Comparison of ENCODE assay signal across 12 cellular contexts in the genomic region with DNA sequence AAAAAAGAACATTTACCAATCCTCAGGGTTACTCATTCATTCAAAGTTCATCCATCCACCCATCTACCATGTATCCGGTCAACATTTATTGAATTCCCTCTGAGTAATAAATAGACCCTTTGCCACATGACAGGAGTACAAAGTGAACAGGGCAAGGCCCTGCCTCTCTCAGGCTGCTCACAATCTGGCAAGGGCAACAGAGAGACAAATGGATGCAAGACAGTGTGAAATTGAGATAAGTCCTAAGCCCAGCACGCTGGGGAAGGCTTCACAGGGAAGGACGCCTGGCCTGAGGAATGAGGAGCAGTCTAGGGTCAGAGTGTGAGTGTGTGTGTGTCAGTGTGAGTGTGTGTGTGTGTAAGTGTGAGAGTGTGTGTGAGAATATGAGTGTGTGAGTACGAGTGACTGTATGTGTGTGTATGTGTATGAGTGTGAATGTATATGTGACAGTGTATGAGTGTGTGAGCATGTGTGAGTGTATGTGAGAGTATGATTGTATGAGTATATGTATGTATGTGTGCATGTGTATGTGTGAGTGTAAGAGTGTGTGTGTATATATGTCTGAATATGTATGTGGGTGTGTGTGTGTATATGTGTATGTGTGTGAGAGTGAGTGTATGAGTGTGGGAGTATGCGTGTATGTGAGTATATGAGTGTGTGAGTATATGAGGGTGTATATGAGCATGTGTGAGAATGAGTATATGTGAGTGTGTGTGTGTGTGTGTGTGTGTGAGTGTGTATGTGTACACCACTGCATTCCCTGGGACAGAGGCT.
"Had no signal": no experiment of that assay in that cellular context is flagged by ENCODE, and none has a peak within 500 bp of the region (broad histone marks: within the 10 kb centered on the region; RNA-seq: fewer than 3 reads in every experiment).

No MANE protein-coding gene starts in this region.

- H3K9me3 ChIP-seq: body of pancreas, testis had no signal

- H3K4me3 Mint-ChIP-seq: activated CD4-positive, alpha-beta memory T cell treated with anti-CD3 and anti-CD28 coated beads, Interleukin-2, amount 10 ng/mL, durations not matched to agents 7 days and 5 days; naive thymus-derived CD8-positive, alpha-beta T cell had no signal

- ATAC-seq: body of pancreas, sciatic nerve had no signal

- DNase-seq: activated CD4-positive, alpha-beta memory T cell treated with anti-CD3 and anti-CD28 coated beads, Interleukin-2, amount 10 ng/mL, durations not matched to agents 7 days and 5 days; activated CD4-positive, alpha-beta T cell treated with anti-CD3 and anti-CD28 coated beads for 1 hour; activated naive CD4-positive, alpha-beta T cell treated with anti-CD3 and anti-CD28 coated beads, Interleukin-2, amount 50 U/mL, for 16 hours; body of pancreas; dermis blood vessel endothelial cell; naive thymus-derived CD8-positive, alpha-beta T cell; nucleus accumbens; stimulated activated naive CD4-positive, alpha-beta T cell treated with Interleukin-2 at 50 U/mL for 16 hours; testis had no signal

- H3K36me3 Mint-ChIP-seq: naive thymus-derived CD8-positive, alpha-beta T cell had no signal

- H3K4me3 ChIP-seq: body of pancreas, lung, testis had no signal

- H3K27ac Mint-ChIP-seq: activated CD4-positive, alpha-beta memory T cell treated with anti-CD3 and anti-CD28 coated beads, Interleukin-2, amount 10 ng/mL, durations not matched to agents 7 days and 5 days; activated T-helper 2 cell treated with anti-CD3 and anti-CD28 coated beads, Interferon-gamma antibody, Interleukin-2, Interleukin-4, amounts not matched to agents 10 μg/mL and 5 μg/mL and 100 μg/mL, durations not matched to agents 14 hours and 24 hours and 36 hours; naive thymus-derived CD8-positive, alpha-beta T cell had no signal

- H3K27me3 ChIP-seq: body of pancreas, testis had no signal

- H3K4me1 ChIP-seq: body of pancreas, testis had no signal

- H3K27ac ChIP-seq: body of pancreas, testis had no signal

- H3K9me3 Mint-ChIP-seq: activated CD4-positive, alpha-beta memory T cell treated with anti-CD3 and anti-CD28 coated beads, Interleukin-2, amount 10 ng/mL, durations not matched to agents 7 days and 5 days; activated T-helper 2 cell treated with anti-CD3 and anti-CD28 coated beads, Interferon-gamma antibody, Interleukin-2, Interleukin-4, amounts not matched to agents 10 μg/mL and 5 μg/mL and 100 μg/mL, durations not matched to agents 14 hours and 24 hours and 36 hours; naive thymus-derived CD8-positive, alpha-beta T cell had no signal
